Comparison of ENCODE assay signal across 1 cellular context in genomic region chr22:20270190-20271113, GRCh38.
TF ChIP-seq lines count a peak whose summit lies in the region.
"Not testable (repeated sequence)": the region's sequence is repeated elsewhere in the genome, so short reads cannot be mapped to it uniquely, and the experiment has no call there.

No MANE protein-coding gene starts in this region.

TF ChIP-seq in K562, 482 proteins besides CTCF, POLR2A, EP300 and RAD21 (continued from another document and continues in another):
- TF ChIP-seq RCOR1 (IDR thresholded peaks at IDR 0.05; ENCODE audit: borderline replicate concordance in 1 of 2, low read depth in 2 of 2, low read length in 2 of 2) (peak in 1 of 2 experiments; percentile 65; a peak in 2 of 4 replicates), KLF1 (tag; IDR thresholded peaks at IDR 0.05) (0 out of 2 replicates have a peak, but pooled peaks have one; percentile 27), ETV1 (tag; conservative IDR thresholded peaks at IDR 0.05; ENCODE audit: low read depth) (peak; percentile 50; the same call in 1 of the 2 replicates), MTA3 (IDR thresholded peaks at IDR 0.05; ENCODE audit: borderline replicate concordance) (peak; percentile 51; the same call in 1 of the 2 replicates), MYBL2 (CRISPR knock-in tag; IDR thresholded peaks at IDR 0.05; ENCODE audit: borderline replicate concordance) (0 out of 2 replicates have a peak, but pooled peaks have one; percentile 77), VEZF1 (CRISPR knock-in tag; IDR thresholded peaks at IDR 0.05) (0 out of 2 replicates have a peak, but pooled peaks have one; percentile 14), TFAP4 (CRISPR knock-in tag; IDR thresholded peaks at IDR 0.05; ENCODE audit: borderline replicate concordance) (peak; percentile 54; the same call in 1 of the 2 replicates), AFF1 (IDR thresholded peaks at IDR 0.05; ENCODE audit: low read depth in 1 of 2, partially characterized antibody in 2 of 2) (peak in 1 of 2 experiments; percentile 33), GABPB1 (CRISPR knock-in tag; IDR thresholded peaks at IDR 0.05) (peak; percentile 23), PRMT5 (CRISPR knock-in tag; IDR thresholded peaks at IDR 0.05) (peak; percentile 87), FIP1L1 (IDR thresholded peaks at IDR 0.05; ENCODE audit: low read depth, low read length, poor library complexity, severe bottlenecking) (peak; percentile 51), EHMT2 (IDR thresholded peaks at IDR 0.05) (peak; percentile 95), JUN (CRISPR knock-in tag; IDR thresholded peaks at IDR 0.05; ENCODE audit: borderline replicate concordance) (peak; percentile 66), ZNF143 (CRISPR knock-in tag; IDR thresholded peaks at IDR 0.05) (peak; percentile 19; the same call in 1 of the 2 replicates), ZNF740 (CRISPR knock-in tag; IDR thresholded peaks at IDR 0.05) (peak; percentile 86), UBTF (IDR thresholded peaks at IDR 0.05; ENCODE audit: borderline replicate concordance in 1 of 2, low read depth in 2 of 2, low read length in 2 of 2) (0 out of 4 replicates have a peak, but pooled peaks of 1 of the 2 experiments have one; percentile 42), FOXA3 (CRISPR knock-in tag; conservative IDR thresholded peaks at IDR 0.05 in 1 of 2, IDR thresholded peaks at IDR 0.05 in 1 of 2) (0 out of 4 replicates have a peak, but pooled peaks of 1 of the 2 experiments have one; percentile 61), TEAD4 (CRISPR knock-in tag; IDR thresholded peaks at IDR 0.05; ENCODE audit: borderline replicate concordance) (peak; percentile 86), CXXC5 (CRISPR knock-in tag; IDR thresholded peaks at IDR 0.05) (0 out of 2 replicates have a peak, but pooled peaks have one; percentile 13), ATF2 (CRISPR knock-in tag; IDR thresholded peaks at IDR 0.05) (0 out of 2 replicates have a peak, but pooled peaks have one; percentile 23), BRCA1 (CRISPR knock-in tag; IDR thresholded peaks at IDR 0.05) (0 out of 2 replicates have a peak, but pooled peaks have one; percentile 21), ARID4B (CRISPR knock-in tag; IDR thresholded peaks at IDR 0.05) (peak; percentile 90; the same call in 1 of the 2 replicates), ZC3H4 (CRISPR knock-in tag; IDR thresholded peaks at IDR 0.05; ENCODE audit: borderline replicate concordance) (peak; percentile 15), CHD2 (IDR thresholded peaks at IDR 0.05; ENCODE audit: low read depth, low read length) (peak; percentile 24; the same call in 1 of the 2 replicates), USF1 (CRISPR knock-in tag; IDR thresholded peaks at IDR 0.05) (peak; percentile 42), ZNF146 (CRISPR knock-in tag; IDR thresholded peaks at IDR 0.05; ENCODE audit: unreplicated experiment) (peak; percentile 31), CEBPG (CRISPR knock-in tag; IDR thresholded peaks at IDR 0.05) (peak; percentile 63), CTBP1 (IDR thresholded peaks at IDR 0.05; ENCODE audit: borderline replicate concordance) (0 out of 2 replicates have a peak, but pooled peaks have one; percentile 42), REST (CRISPR knock-in tag; IDR thresholded peaks at IDR 0.05; ENCODE audit: low read depth) (peak; percentile 96)
- TF ChIP-seq MYBL2 (IDR thresholded peaks at IDR 0.05; ENCODE audit: low read depth); JUN (IDR thresholded peaks at IDR 0.05; ENCODE audit: borderline replicate concordance, low read depth, low read length); ZNF740 (tag; IDR thresholded peaks at IDR 0.05); TEAD4 (IDR thresholded peaks at IDR 0.05; ENCODE audit: low read length); BRCA1 (IDR thresholded peaks at IDR 0.05); CEBPG (tag; conservative IDR thresholded peaks at IDR 0.05 in 1 of 2, IDR thresholded peaks at IDR 0.05 in 1 of 2): not testable (repeated sequence)
